ENCODE assay signal across 7 cellular contexts in the genomic region with DNA sequence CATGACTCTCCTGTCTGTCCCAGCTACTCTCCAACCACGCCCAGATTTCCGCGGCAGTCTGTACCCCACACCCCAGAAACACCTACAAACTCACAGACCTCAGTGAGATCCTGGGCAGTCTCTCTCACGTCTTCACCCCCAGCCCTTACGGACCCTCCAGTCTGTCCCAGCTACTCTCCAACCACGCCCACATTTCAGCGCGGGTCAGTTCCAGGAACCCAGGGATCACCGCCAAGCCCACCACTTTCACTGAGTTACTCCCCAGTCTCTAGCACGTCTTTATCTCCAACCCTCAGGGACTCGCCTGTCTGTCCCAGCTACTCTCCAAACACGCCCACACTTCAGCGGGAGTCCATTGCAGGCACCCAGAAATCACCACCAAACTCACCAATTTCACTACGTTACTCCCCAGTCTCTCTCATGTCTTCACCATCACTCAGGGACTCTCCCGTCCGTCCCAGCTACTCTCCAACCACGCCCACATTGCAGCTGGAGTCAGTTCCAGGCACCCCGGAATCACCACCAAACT.
DNase-seq lines count a peak whose midpoint lies in the region; ATAC-seq and TF ChIP-seq lines count a peak whose summit lies in the region.
"Not testable (repeated sequence)": the region's sequence is repeated elsewhere in the genome, so short reads cannot be mapped to it uniquely, and the experiment has no call there.

No MANE protein-coding gene starts in this region.

- peak; percentile 11 for DNase-seq in RPMI8226
- DNase-seq in activated CD8-positive, alpha-beta memory T cell treated with anti-CD3 and anti-CD28 coated beads, Interleukin-2, amount 50 U/mL, for 48 hours, result peak; percentile 51
- peak; percentile 1 for DNase-seq in MCF 10A (ENCODE audit: unreplicated experiment)
- peak; percentile 78 for DNase-seq in Right ventricle myocardium inferior (ENCODE audit: missing footprints)
- peak; percentile 1 for DNase-seq in left kidney (ENCODE audit: low read depth, low spot score)
- peak; percentile 25 for DNase-seq in neural crest cell (ENCODE audit: low read depth, low spot score)
- peak; percentile 76 for DNase-seq in spleen

- H3K36me3 ChIP-seq in spleen, result not testable (repeated sequence)

- intact Hi-C loops in MCF 10A (cut with micrococcal nuclease); Right ventricle myocardium inferior (cut with DNase I); spleen (cut with DNase I; ENCODE audit: low total_unique reads): not testable (repeated sequence)

- not testable (repeated sequence) for H3K36me3 Mint-ChIP-seq in MCF 10A (ENCODE audit: insufficient read depth, unreplicated experiment)
- peaks cover 48% of the 10 kb centered on the region for H3K36me3 Mint-ChIP-seq in neural crest cell (ENCODE audit: low read depth)

- H3K27ac ChIP-seq in spleen, result not testable (repeated sequence)

- CTCF ChIA-PET in MCF 10A (lab: Yijun Ruan, JAX), result not testable (repeated sequence)

- not testable (repeated sequence) for H3K27me3 ChIP-seq in spleen (replicated peaks in 1 of 7)

- not testable (repeated sequence) for H3K4me1 Mint-ChIP-seq in MCF 10A (ENCODE audit: insufficient read depth, unreplicated experiment); neural crest cell

- TF ChIP-seq POLR2A in spleen (IDR thresholded peaks at IDR 0.05), result not testable (repeated sequence)

- H3K27me3 Mint-ChIP-seq in MCF 10A (ENCODE audit: insufficient read depth, unreplicated experiment); neural crest cell (ENCODE audit: low read depth): not testable (repeated sequence)

- POLR2A ChIA-PET in MCF 10A (lab: Yijun Ruan, JAX), result not testable (repeated sequence)

- H3K4me1 ChIP-seq in spleen, result not testable (repeated sequence)

- H3K9me3 Mint-ChIP-seq in MCF 10A (ENCODE audit: unreplicated experiment) (peaks cover 61% of the 10 kb centered on the region), neural crest cell (peaks cover 50% of the 10 kb centered on the region)

- not testable (repeated sequence) for H3K27ac Mint-ChIP-seq in MCF 10A (ENCODE audit: low read depth, unreplicated experiment); neural crest cell (ENCODE audit: unreplicated experiment)

- not testable (repeated sequence) for H3K4me3 ChIP-seq in spleen

- ATAC-seq in Right ventricle myocardium inferior, result not testable (repeated sequence)

- H3K4me3 Mint-ChIP-seq in MCF 10A (ENCODE audit: unreplicated experiment); neural crest cell: not testable (repeated sequence)

- peaks cover 6 to 68% (median 49%) of the 10 kb centered on the region in 8 donors for H3K9me3 ChIP-seq in spleen

- not testable (repeated sequence) for BruUV-seq in MCF 10A (replicated peaks; lab: Mats Ljungman, UMichigan)

- WGBS in spleen, 5 donors, result 62 to 74% (median 69%) methylated on average over 15 to 18 of the region's 18 CpGs

- not testable (repeated sequence) for TF ChIP-seq CTCF in MCF 10A (IDR thresholded peaks at IDR 0.05; ENCODE audit: unreplicated experiment); neural crest cell (conservative IDR thresholded peaks at IDR 0.05); spleen (IDR thresholded peaks at IDR 0.05 in 8 of 11, conservative IDR thresholded peaks at IDR 0.05 in 3 of 11)

Comparison
In these comparisons a context has a peak if more than half of its experiments do, and no peak if none do; other contexts are left out.
1. DNase-seq: peak in every context shown above with its lines; median percentile 78 in Right ventricle myocardium inferior; 76 in spleen; 51 in activated CD8-positive, alpha-beta memory T cell treated with anti-CD3 and anti-CD28 coated beads, Interleukin-2, amount 50 U/mL, for 48 hours; 25 in neural crest cell; 11 in RPMI8226; 1 in MCF 10A; 1 in left kidney.